In genomic region chrX:119468930-119469635, GRCh38 we compare ENCODE assay signal across 1 cellular context.
TF ChIP-seq lines count a peak whose summit lies in the region.

No MANE protein-coding gene starts in this region.

TF ChIP-seq in K562, 482 proteins besides CTCF, POLR2A, EP300 and RAD21 (continued from another document and continues in another):
- TF ChIP-seq TCF3 (CRISPR knock-in tag; IDR thresholded peaks at IDR 0.05) (no peak), U2AF1 (optimal IDR thresholded peaks at IDR 0.05; ENCODE audit: low read depth, low read length) (no peak), RFX5 (IDR thresholded peaks at IDR 0.05; ENCODE audit: low read depth, low read length) (no peak), ZBTB33 (CRISPR knock-in tag; IDR thresholded peaks at IDR 0.05) (no peak), ZNF431 (CRISPR knock-in tag; IDR thresholded peaks at IDR 0.05) (no peak), SPI1 (IDR thresholded peaks at IDR 0.05; ENCODE audit: borderline replicate concordance, low read depth, low read length) (no peak), PYGO2 (tag; IDR thresholded peaks at IDR 0.05) (no peak), PHF20 (IDR thresholded peaks at IDR 0.05; ENCODE audit: partially characterized antibody) (no peak), BDP1 (IDR thresholded peaks at IDR 0.05; ENCODE audit: insufficient read depth, insufficient read length) (no peak), NCOA2 (IDR thresholded peaks at IDR 0.05; ENCODE audit: partially characterized antibody in 2 of 2) (no peak), RUNX1 (IDR thresholded peaks at IDR 0.05; ENCODE audit: low read depth) (no peak), MEF2A (IDR thresholded peaks at IDR 0.05; ENCODE audit: control insufficient read depth, low read depth, low read length) (no peak), ZNF449 (CRISPR knock-in tag; IDR thresholded peaks at IDR 0.05) (no peak), ZBTB17 (CRISPR knock-in tag; IDR thresholded peaks at IDR 0.05) (peak; percentile 58; the same call in 1 of the 2 replicates), GTF2B (IDR thresholded peaks at IDR 0.05; ENCODE audit: extremely low read depth, insufficient read length) (no peak), HDAC1 (IDR thresholded peaks at IDR 0.05) (no peak), EP400 (IDR thresholded peaks at IDR 0.05) (peak; percentile 88; the same call in 1 of the 2 replicates), SAP30 (IDR thresholded peaks at IDR 0.05; ENCODE audit: borderline replicate concordance, insufficient read depth, low read depth, low read length, poor library complexity, severe bottlenecking) (no peak), E2F6 (IDR thresholded peaks at IDR 0.05; ENCODE audit: borderline replicate concordance in 1 of 2, extremely low read depth in 1 of 2, insufficient read depth in 1 of 2, insufficient read length in 1 of 2, low read depth in 1 of 2, low read length in 1 of 2, poor library complexity in 1 of 2, severe bottlenecking in 1 of 2) (peak; percentile 60 to 74), ZNF695 (CRISPR knock-in tag; IDR thresholded peaks at IDR 0.05) (no peak), ZNF79 (CRISPR knock-in tag; IDR thresholded peaks at IDR 0.05; ENCODE audit: low read depth) (no peak), ZNF830 (CRISPR knock-in tag; IDR thresholded peaks at IDR 0.05) (no peak), SMARCA4 (IDR thresholded peaks at IDR 0.05) (no peak), KDM5B (IDR thresholded peaks at IDR 0.05; ENCODE audit: insufficient replicate concordance, low read depth, low read length) (no peak), TAL1 (IDR thresholded peaks at IDR 0.05) (no peak), ATF6 (CRISPR knock-in tag; IDR thresholded peaks at IDR 0.05) (no peak), SIRT6 (IDR thresholded peaks at IDR 0.05; ENCODE audit: low read depth, low read length) (no peak), STAG1 (CRISPR knock-in tag; IDR thresholded peaks at IDR 0.05; ENCODE audit: borderline replicate concordance) (no peak), FOXK1 (CRISPR knock-in tag; IDR thresholded peaks at IDR 0.05; ENCODE audit: borderline replicate concordance) (no peak), NUFIP1 (IDR thresholded peaks at IDR 0.05; ENCODE audit: partially characterized antibody) (no peak), EGR1 (conservative IDR thresholded peaks at IDR 0.05) (peak; percentile 79), ZNF134 (CRISPR knock-in tag; conservative IDR thresholded peaks at IDR 0.05) (no peak), E2F8 (IDR thresholded peaks at IDR 0.05; ENCODE audit: low read depth, partially characterized antibody) (no peak), SAFB2 (IDR thresholded peaks at IDR 0.05; ENCODE audit: borderline replicate concordance, low read depth, low read length, severe bottlenecking) (no peak), ZNF140 (CRISPR knock-in tag; IDR thresholded peaks at IDR 0.05) (no peak), SMAD4 (CRISPR knock-in tag; conservative IDR thresholded peaks at IDR 0.05) (peak; percentile 65), ZC3H4 (CRISPR knock-in tag; IDR thresholded peaks at IDR 0.05; ENCODE audit: borderline replicate concordance) (no peak), ETS2 (tag; IDR thresholded peaks at IDR 0.05; ENCODE audit: borderline replicate concordance, poor library complexity, severe bottlenecking) (no peak), NFXL1 (CRISPR knock-in tag; IDR thresholded peaks at IDR 0.05) (no peak), ZBTB12 (CRISPR knock-in tag; IDR thresholded peaks at IDR 0.05) (peak; percentile 69), ZNF76 (CRISPR knock-in tag; IDR thresholded peaks at IDR 0.05; ENCODE audit: borderline replicate concordance) (no peak), ZNF316 (IDR thresholded peaks at IDR 0.05) (no peak), RBM34 (IDR thresholded peaks at IDR 0.05; ENCODE audit: borderline replicate concordance, insufficient read depth, low read length) (no peak), ZC3H8 (IDR thresholded peaks at IDR 0.05) (no peak), TRIM28 (IDR thresholded peaks at IDR 0.05) (no peak), COPS2 (conservative IDR thresholded peaks at IDR 0.05) (no peak), MCM2 (IDR thresholded peaks at IDR 0.05; ENCODE audit: low read depth) (no peak), ATF3 (IDR thresholded peaks at IDR 0.05) (no peak), ATF3 (CRISPR knock-in tag; conservative IDR thresholded peaks at IDR 0.05) (no peak; the same call in 1 of the 2 replicates), HDAC6 (IDR thresholded peaks at IDR 0.05; ENCODE audit: low read depth, low read length) (no peak), TARDBP (IDR thresholded peaks at IDR 0.05) (peak; percentile 58; the same call in 1 of the 2 replicates), FOSL1 (tag; conservative IDR thresholded peaks at IDR 0.05) (0 out of 2 replicates have a peak, but pooled peaks have one; percentile 31), ZC3H11A (IDR thresholded peaks at IDR 0.05; ENCODE audit: low read depth, low read length) (no peak), HIVEP1 (CRISPR knock-in tag; IDR thresholded peaks at IDR 0.05) (no peak), ZFP30 (CRISPR knock-in tag; IDR thresholded peaks at IDR 0.05; ENCODE audit: borderline replicate concordance) (no peak), ZNF197 (CRISPR knock-in tag; IDR thresholded peaks at IDR 0.05; ENCODE audit: low read depth) (no peak), MNT (conservative IDR thresholded peaks at IDR 0.05) (peak; percentile 11 to 60; a peak in 2 of 4 replicates), SP1 (CRISPR knock-in tag; IDR thresholded peaks at IDR 0.05) (0 out of 2 replicates have a peak, but pooled peaks have one; percentile 21), JUND (IDR thresholded peaks at IDR 0.05; ENCODE audit: borderline replicate concordance, low read depth, low read length) (peak; percentile 21; the same call in 1 of the 2 replicates), JUND (tag; IDR thresholded peaks at IDR 0.05; ENCODE audit: borderline replicate concordance, low read depth, low read length) (no peak; the same call in 2 of the 3 replicates), XRCC5 (IDR thresholded peaks at IDR 0.05; ENCODE audit: low read depth, low read length) (peak; percentile 28; the same call in 1 of the 2 replicates), PHTF2 (CRISPR knock-in tag; IDR thresholded peaks at IDR 0.05) (peak; percentile 38; the same call in 1 of the 2 replicates), ETV5 (CRISPR knock-in tag; IDR thresholded peaks at IDR 0.05; ENCODE audit: low read depth) (peak; percentile 54; the same call in 1 of the 2 replicates)
